Comparison of ENCODE assay signal across 8 cellular contexts in the genomic region with DNA sequence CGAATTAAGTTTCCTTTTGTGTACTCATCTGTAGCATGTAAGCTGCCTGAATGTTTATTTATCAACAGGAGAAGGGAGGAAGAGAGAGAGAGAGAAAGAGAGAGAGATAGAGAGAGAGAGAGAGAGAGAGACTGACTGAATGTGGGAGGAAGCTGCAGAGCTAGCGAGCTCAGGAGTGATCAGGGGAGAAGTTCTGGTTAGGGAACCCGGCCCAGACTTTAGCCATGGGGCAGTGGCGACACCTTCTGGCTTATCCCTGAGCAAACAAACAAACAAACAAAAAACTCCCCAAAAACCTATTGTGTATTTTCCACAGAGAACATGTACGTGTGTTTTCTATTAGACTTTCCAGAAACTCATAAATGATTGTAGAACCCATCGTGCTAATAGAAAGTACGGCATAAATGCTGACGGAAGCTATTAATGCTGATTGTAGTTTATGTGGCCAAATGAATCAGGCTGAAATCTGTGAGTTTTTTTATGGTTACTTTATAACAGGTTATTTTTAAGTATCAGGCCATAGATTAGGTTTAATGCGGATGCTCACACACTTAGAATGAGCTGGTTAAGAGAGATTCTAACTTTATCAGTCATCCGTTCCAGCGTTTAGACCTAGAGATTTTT.
DNase-seq lines count a peak whose midpoint lies in the region; ATAC-seq, FAIRE-seq and TF ChIP-seq lines count a peak whose summit lies in the region.

No MANE protein-coding gene starts in this region.

- ATAC-seq in SK-N-SH treated with all-trans-retinoic acid at 6 μM for 48 hours (peak; percentile 88), left ventricle myocardium superior (peak; percentile 69), sciatic nerve (peak; percentile 91), HG03460 (IDR thresholded peaks at IDR 0.05; ENCODE audit: unreplicated experiment) (no peak), HG03520 (IDR thresholded peaks at IDR 0.05; ENCODE audit: unreplicated experiment) (no peak)

- DNase-seq in GM04504 (ENCODE audit: low read depth) (peak; percentile 56), HTR-8/SVneo (ENCODE audit: insufficient read length, low spot score) (peak; percentile 76), amniotic stem cell (lab: John Stamatoyannopoulos, UW) (peak; percentile 69), left ventricle myocardium superior (peak; percentile 64), sciatic nerve (ENCODE audit: low spot score) (peak; percentile 84)

- intact Hi-C loops in left ventricle myocardium superior (cut with micrococcal nuclease) (no loop called here), sciatic nerve (cut with DNase I) (no loop called here)

- no peak for FAIRE-seq in HTR-8/SVneo (lab: Jason Lieb, UNC)

TF ChIP-seq in SK-N-SH treated with all-trans-retinoic acid at 6 μM for 48 hours, 23 proteins besides CTCF, POLR2A, EP300 and RAD21:
- TF ChIP-seq, protein P1, sequence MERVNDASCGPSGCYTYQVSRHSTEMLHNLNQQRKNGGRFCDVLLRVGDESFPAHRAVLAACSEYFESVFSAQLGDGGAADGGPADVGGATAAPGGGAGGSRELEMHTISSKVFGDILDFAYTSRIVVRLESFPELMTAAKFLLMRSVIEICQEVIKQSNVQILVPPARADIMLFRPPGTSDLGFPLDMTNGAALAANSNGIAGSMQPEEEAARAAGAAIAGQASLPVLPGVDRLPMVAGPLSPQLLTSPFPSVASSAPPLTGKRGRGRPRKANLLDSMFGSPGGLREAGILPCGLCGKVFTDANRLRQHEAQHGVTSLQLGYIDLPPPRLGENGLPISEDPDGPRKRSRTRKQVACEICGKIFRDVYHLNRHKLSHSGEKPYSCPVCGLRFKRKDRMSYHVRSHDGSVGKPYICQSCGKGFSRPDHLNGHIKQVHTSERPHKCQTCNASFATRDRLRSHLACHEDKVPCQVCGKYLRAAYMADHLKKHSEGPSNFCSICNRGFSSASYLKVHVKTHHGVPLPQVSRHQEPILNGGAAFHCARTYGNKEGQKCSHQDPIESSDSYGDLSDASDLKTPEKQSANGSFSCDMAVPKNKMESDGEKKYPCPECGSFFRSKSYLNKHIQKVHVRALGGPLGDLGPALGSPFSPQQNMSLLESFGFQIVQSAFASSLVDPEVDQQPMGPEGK (CRISPR knock-in tag; IDR thresholded peaks at IDR 0.05; ENCODE audit: borderline replicate concordance): no peak

Comparison
In these comparisons a context has a peak if more than half of its experiments do, and no peak if none do; other contexts are left out.
1. ATAC-seq: peak in SK-N-SH treated with all-trans-retinoic acid at 6 μM for 48 hours (single experiment), left ventricle myocardium superior (single experiment) and sciatic nerve (single experiment); none in HG03460 (single experiment) and HG03520 (single experiment).
2. Peak in every context shown above with its lines, with median percentiles within 50 percentile points of each other: DNase-seq.